In genomic region chr1:154958681-154959447, GRCh38 we compare ENCODE assay signal across 14 cellular contexts. TPM values are rescaled to one million over a fixed set of nuclear protein-coding genes. Genes with fewer than 3 reads are reported as not detected.
DNase-seq lines count a peak whose midpoint lies in the region; ATAC-seq and TF ChIP-seq lines count a peak whose summit lies in the region.
"Had no signal": no experiment of that assay in that cellular context is flagged by ENCODE, and none has a peak within 500 bp of the region (broad histone marks: within the 10 kb centered on the region; RNA-seq: fewer than 3 reads in every experiment).

No MANE protein-coding gene starts in this region.

- peaks cover 53% of the 10 kb centered on the region for H3K4me1 ChIP-seq in Karpas-422 (ENCODE audit: low read length)

- H3K4me3 ChIP-seq in Karpas-422 (ENCODE audit: low read length), result no peak overlapping the region
- H3K4me3 ChIP-seq: thoracic aorta had no signal

- no peaks in the 10 kb centered on the region for H3K9me3 ChIP-seq in Karpas-422 (ENCODE audit: low read length)
- H3K9me3 ChIP-seq: thoracic aorta had no signal

- peaks cover 76% of the 10 kb centered on the region for H3K4me1 Mint-ChIP-seq in activated CD4-positive, alpha-beta T cell treated with anti-CD3 and anti-CD28 coated beads, Interleukin-2, amount 10 ng/mL, durations not matched to agents 7 days and 5 days
- H3K4me1 Mint-ChIP-seq in T-cell (peaks cover 59 to 69% (median 65%) of the 10 kb centered on the region in 3 donors), endothelial cell (ENCODE audit: unreplicated experiment) (peaks cover 64% of the 10 kb centered on the region), progenitor cell of endocrine pancreas (ENCODE audit: low read depth) (peaks cover 41% of the 10 kb centered on the region)

- no peaks in the 10 kb centered on the region for H3K27me3 ChIP-seq in Karpas-422 (ENCODE audit: low read length)

- H3K27ac ChIP-seq in Karpas-422 (ENCODE audit: low read length), result no peak overlapping the region
- H3K27ac ChIP-seq: thoracic aorta had no signal

- peak overlapping the region; percentile 72 for H3K27ac Mint-ChIP-seq in activated CD4-positive, alpha-beta T cell treated with anti-CD3 and anti-CD28 coated beads, Interleukin-2, amount 10 ng/mL, durations not matched to agents 7 days and 5 days
- H3K27ac Mint-ChIP-seq in T-cell, result peak overlapping the region; percentile 46 to 73
- peak overlapping the region; percentile 49 for H3K27ac Mint-ChIP-seq in endothelial cell (ENCODE audit: unreplicated experiment)
- H3K27ac Mint-ChIP-seq in progenitor cell of endocrine pancreas, result no peak overlapping the region

- no peak for DNase-seq in activated CD4-positive, alpha-beta T cell treated with anti-CD3 and anti-CD28 coated beads, Interleukin-2, amount 10 ng/mL, durations not matched to agents 7 days and 5 days
- DNase-seq in activated CD4-positive, alpha-beta T cell treated with anti-CD3 and anti-CD28 coated beads, Interleukin-2, amount 50 U/mL, for 4 hours, result no peak
- no peak for DNase-seq in T-cell
- no peak for DNase-seq in endothelial cell (ENCODE audit: low spot score)
- no peak for DNase-seq in progenitor cell of endocrine pancreas (ENCODE audit: low spot score, unreplicated experiment)
- DNase-seq in Karpas-422, result no peak
- DNase-seq in glomerular visceral epithelial cell (ENCODE audit: extremely low spot score), result no peak
- DNase-seq in NK-92 (lab: John Stamatoyannopoulos, UW; ENCODE audit: unreplicated experiment), result no peak
- DNase-seq: anterior cingulate cortex, DMS153, NCI-H2081 treated with DMSO at 0.1 percent for 48 hours, NCI-H748 treated with DMSO at 0.1 percent for 48 hours, occipital lobe had no signal

- CTCF ChIA-PET in activated CD4-positive, alpha-beta T cell treated with anti-CD3 and anti-CD28 coated beads, Interleukin-2, amount 10 ng/mL, durations not matched to agents 7 days and 5 days (lab: Charles Lee), result interaction anchor here (2.5 to 3.3 kb wide), 2 partner anchors 15 to 58 kb away, joined by 5 to 23 read pairs; no protein-coding TSS in a partner anchor
- CTCF ChIA-PET in T-cell (lab: Charles Lee), result no interaction called here

- H3K9ac ChIP-seq in Karpas-422 (ENCODE audit: low read length), result no peak overlapping the region

- no peaks in the 10 kb centered on the region for H3K9me2 ChIP-seq in Karpas-422 (replicated peaks; ENCODE audit: insufficient read depth, low read length)

- no peaks in the 10 kb centered on the region for H3K9me3 Mint-ChIP-seq in activated CD4-positive, alpha-beta T cell treated with anti-CD3 and anti-CD28 coated beads, Interleukin-2, amount 10 ng/mL, durations not matched to agents 7 days and 5 days
- H3K9me3 Mint-ChIP-seq in T-cell, result no peaks in the 10 kb centered on the region
- H3K9me3 Mint-ChIP-seq in endothelial cell (ENCODE audit: unreplicated experiment), result no peaks in the 10 kb centered on the region
- H3K9me3 Mint-ChIP-seq in progenitor cell of endocrine pancreas (ENCODE audit: low read depth), result no peaks in the 10 kb centered on the region

- no peak overlapping the region for H2AFZ ChIP-seq in Karpas-422 (ENCODE audit: low read length)

- peaks cover 43% of the 10 kb centered on the region for H3K79me2 ChIP-seq in Karpas-422 (ENCODE audit: low read length)

- peak overlapping the region; percentile 13 for H3K4me3 Mint-ChIP-seq in activated CD4-positive, alpha-beta T cell treated with anti-CD3 and anti-CD28 coated beads, Interleukin-2, amount 10 ng/mL, durations not matched to agents 7 days and 5 days
- H3K4me3 Mint-ChIP-seq in T-cell (peak overlapping the region in 2 of 3 donors; percentile 6 to 86), endothelial cell (ENCODE audit: unreplicated experiment) (peak overlapping the region; percentile 47), progenitor cell of endocrine pancreas (ENCODE audit: low read depth) (peak overlapping the region; percentile 16)

- ATAC-seq in T-cell (replicated peaks in 1 of 4), result no peak

- H4K20me1 ChIP-seq in Karpas-422 (ENCODE audit: insufficient read depth, low read depth, low read length), result no peaks in the 10 kb centered on the region

- TF ChIP-seq CTCF in endothelial cell (IDR thresholded peaks at IDR 0.05; ENCODE audit: unreplicated experiment) (no peak), progenitor cell of endocrine pancreas (IDR thresholded peaks at IDR 0.05; ENCODE audit: unreplicated experiment) (no peak)

- H3K4me2 ChIP-seq in Karpas-422 (ENCODE audit: low read depth, low read length, poor library complexity, severe bottlenecking), result no peak overlapping the region

- POLR2A ChIA-PET in activated CD4-positive, alpha-beta T cell treated with anti-CD3 and anti-CD28 coated beads, Interleukin-2, amount 10 ng/mL, durations not matched to agents 7 days and 5 days (lab: Charles Lee), result interaction anchor here (0.7 kb wide), 1 partner anchor 16 kb away, joined by 5 read pairs; no protein-coding TSS in a partner anchor
- POLR2A ChIA-PET in T-cell (lab: Charles Lee), result interaction anchor here in 1 of 2 donors (0.7 kb wide), 1 partner anchor 13 kb away, joined by 3 read pairs; no protein-coding TSS in a partner anchor

- H3K36me3 ChIP-seq in Karpas-422 (ENCODE audit: insufficient read depth, low read length), result peaks cover 6% of the 10 kb centered on the region; the same call in 1 of the 2 replicates

- no peaks in the 10 kb centered on the region for H3K27me3 Mint-ChIP-seq in activated CD4-positive, alpha-beta T cell treated with anti-CD3 and anti-CD28 coated beads, Interleukin-2, amount 10 ng/mL, durations not matched to agents 7 days and 5 days
- no peaks in the 10 kb centered on the region for H3K27me3 Mint-ChIP-seq in T-cell
- peaks cover 29% of the 10 kb centered on the region for H3K27me3 Mint-ChIP-seq in endothelial cell (ENCODE audit: unreplicated experiment)
- no peaks in the 10 kb centered on the region for H3K27me3 Mint-ChIP-seq in progenitor cell of endocrine pancreas

- peaks cover 36% of the 10 kb centered on the region for H3K36me3 Mint-ChIP-seq in activated CD4-positive, alpha-beta T cell treated with anti-CD3 and anti-CD28 coated beads, Interleukin-2, amount 10 ng/mL, durations not matched to agents 7 days and 5 days (ENCODE audit: low read depth)
- H3K36me3 Mint-ChIP-seq in T-cell, result peaks cover 10% of the 10 kb centered on the region
- H3K36me3 Mint-ChIP-seq in endothelial cell (ENCODE audit: low read depth, unreplicated experiment), result peaks cover 27% of the 10 kb centered on the region
- H3K36me3 Mint-ChIP-seq in progenitor cell of endocrine pancreas (ENCODE audit: insufficient read depth), result peaks cover 2% of the 10 kb centered on the region

RNA-seq across cellular contexts. Expression of gene PYGO2, which starts 2.7 kb away (rescaled TPM):
- total RNA-seq in activated CD4-positive, alpha-beta T cell treated with anti-CD3 and anti-CD28 coated beads, Interleukin-2, amount 10 ng/mL, durations not matched to agents 7 days and 5 days, result 10 to 100 TPM; 50.0 to 50.2 TPM
- total RNA-seq in T-cell (10 to 100 TPM; 36.0 to 70.8 (median 68.5) TPM), endothelial cell (ENCODE audit: unreplicated experiment) (49.8 TPM), progenitor cell of endocrine pancreas (49.1 and 52.7 TPM in 2 replicates)
- total RNA-seq in Karpas-422 (2014; rRNA removed; shearing (Covaris generic); ENCODE audit: low replicate concordance), result 37.3 and 44.4 TPM in 2 replicates

RNA-seq across cellular contexts. Expression of gene PBXIP1, which starts 3.0 kb away (rescaled TPM):
- total RNA-seq in activated CD4-positive, alpha-beta T cell treated with anti-CD3 and anti-CD28 coated beads, Interleukin-2, amount 10 ng/mL, durations not matched to agents 7 days and 5 days, result 10 to 100 TPM; 74.6 to 92.0 TPM
- total RNA-seq in T-cell, result 100 to 1,000 TPM; 299 to 450 (median 328) TPM
- 82.1 TPM for total RNA-seq in endothelial cell (ENCODE audit: unreplicated experiment)
- 69.1 and 69.5 TPM in 2 replicates for total RNA-seq in progenitor cell of endocrine pancreas
- total RNA-seq in Karpas-422 (2014; rRNA removed; shearing (Covaris generic); ENCODE audit: low replicate concordance), result 26.1 and 55.8 TPM in 2 replicates

RNA-seq across cellular contexts. Expression of gene SHC1, which starts 11.7 kb away (rescaled TPM):
- total RNA-seq in activated CD4-positive, alpha-beta T cell treated with anti-CD3 and anti-CD28 coated beads, Interleukin-2, amount 10 ng/mL, durations not matched to agents 7 days and 5 days, result 100 to 1,000 TPM in 1 of 2 experiments, 10 to 100 TPM in 1; 75.1 to 104 TPM
- 10 to 100 TPM; 61.3 to 88.2 (median 76.8) TPM for total RNA-seq in T-cell
- total RNA-seq in endothelial cell (ENCODE audit: unreplicated experiment), result 915 TPM
- 43.3 and 54.7 TPM in 2 replicates for total RNA-seq in progenitor cell of endocrine pancreas
- 27.8 and 35.3 TPM in 2 replicates for total RNA-seq in Karpas-422 (2014; rRNA removed; shearing (Covaris generic); ENCODE audit: low replicate concordance)

RNA-seq across cellular contexts. Expression of gene CKS1B, which starts 15.6 kb away (rescaled TPM):
- 100 to 1,000 TPM; 147 to 157 TPM for total RNA-seq in activated CD4-positive, alpha-beta T cell treated with anti-CD3 and anti-CD28 coated beads, Interleukin-2, amount 10 ng/mL, durations not matched to agents 7 days and 5 days
- total RNA-seq in T-cell (10 to 100 TPM in 4 of 5 donors, 1 to 10 TPM in 1; 7.9 to 11.8 (median 10.3) TPM), endothelial cell (ENCODE audit: unreplicated experiment) (48.3 TPM), progenitor cell of endocrine pancreas (78.7 and 85.8 TPM in 2 replicates)
- 110 and 225 TPM in 2 replicates for total RNA-seq in Karpas-422 (2014; rRNA removed; shearing (Covaris generic); ENCODE audit: low replicate concordance)

RNA-seq across cellular contexts. Expression of gene PMVK, which starts 22.3 kb away (rescaled TPM):
- 10 to 100 TPM; 25.7 to 40.2 TPM for total RNA-seq in activated CD4-positive, alpha-beta T cell treated with anti-CD3 and anti-CD28 coated beads, Interleukin-2, amount 10 ng/mL, durations not matched to agents 7 days and 5 days
- total RNA-seq in T-cell (10 to 100 TPM; 12.6 to 24.9 (median 22.4) TPM), endothelial cell (ENCODE audit: unreplicated experiment) (26.7 TPM), progenitor cell of endocrine pancreas (26.3 and 26.9 TPM in 2 replicates)
- 11.1 and 14.1 TPM in 2 replicates for total RNA-seq in Karpas-422 (2014; rRNA removed; shearing (Covaris generic); ENCODE audit: low replicate concordance)
